In the genomic region with DNA sequence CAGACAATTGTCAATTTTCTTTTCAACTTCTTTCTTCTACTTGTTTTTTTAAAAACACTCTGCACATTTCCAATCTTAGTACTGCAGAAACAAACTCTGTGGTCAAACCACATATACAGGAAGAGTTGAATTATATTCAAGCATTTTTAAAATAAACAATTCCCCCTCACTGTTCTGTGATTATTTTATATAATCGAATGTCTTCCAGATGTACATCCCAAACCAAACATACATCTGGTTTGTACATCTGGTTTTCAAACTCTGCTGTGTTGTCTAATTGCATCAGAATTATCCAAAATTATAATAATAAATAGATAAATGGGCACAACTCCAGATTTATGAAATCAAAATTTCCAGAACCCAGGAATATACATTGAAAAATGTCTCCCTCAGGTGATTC, we compare ENCODE assay signal across 22 cellular contexts. TPM values are rescaled to one million over a fixed set of nuclear protein-coding genes. Genes with fewer than 3 reads are reported as not detected.
A peak's percentile ranks its signal among the peaks of the same experiment; 100 is the strongest.
DNase-seq lines count a peak whose midpoint lies in the region; TF ChIP-seq lines count a peak whose summit lies in the region.
"Had no signal": no experiment of that assay in that cellular context is flagged by ENCODE, and none has a peak within 500 bp of the region (broad histone marks: within the 10 kb centered on the region; RNA-seq: fewer than 3 reads in every experiment).

No MANE protein-coding gene starts in this region.

- no peak overlapping the region for H3K9ac ChIP-seq in SK-N-SH
- H3K9ac ChIP-seq in mesenchymal stem cell (ENCODE audit: low read length), result no peak overlapping the region
- H3K9ac ChIP-seq: BLaER1 treated with 17β-estradiol and CSF1 and Interleukin-3, amounts not matched to agents 10 nM and 100 nM had no signal

- H4K8ac ChIP-seq in mesenchymal stem cell (ENCODE audit: low read length), result no peak overlapping the region

- POLR2A ChIA-PET in SK-N-SH (lab: Yijun Ruan, JAX), result no interaction called here

- no peaks in the 10 kb centered on the region for H3F3A ChIP-seq in SK-N-SH (replicated peaks; ENCODE audit: insufficient read depth)

- H3K4me3 ChIP-seq in SK-N-SH (ENCODE audit: low read depth in 2 of 2, low read length in 1 of 2) (no peak overlapping the region), choroid plexus epithelial cell (ENCODE audit: low read depth, low read length) (no peak overlapping the region), mesenchymal stem cell (ENCODE audit: insufficient read depth in 1 of 2, low read depth in 1 of 2, low read length in 2 of 2) (no peak overlapping the region), WERI-Rb-1 (ENCODE audit: low read depth, low read length) (no peak overlapping the region)
- H3K4me3 ChIP-seq: A549; BLaER1 treated with 17β-estradiol and CSF1 and Interleukin-3, amounts not matched to agents 10 nM and 100 nM; GM23338; HAP-1 had no signal

- CTCF ChIA-PET in SK-N-SH (lab: Yijun Ruan, JAX), result no interaction called here

- no peaks in the 10 kb centered on the region for H3K79me1 ChIP-seq in mesenchymal stem cell (replicated peaks; ENCODE audit: low read length, poor library complexity, severe bottlenecking)

- WGBS in SK-N-SH (ENCODE audit: low lambda C conversion rate), result 18% methylated on average over 1 of the region's 1 CpG
- no CpG with 5 or more reads among the region's 1 CpG for WGBS in mesenchymal stem cell

- no peak overlapping the region for H3K4me2 ChIP-seq in SK-N-SH
- peak overlapping the region; percentile 40 for H3K4me2 ChIP-seq in mesenchymal stem cell (ENCODE audit: low read length, poor library complexity, severe bottlenecking)
- H3K4me2 ChIP-seq: A549; BLaER1 treated with 17β-estradiol and CSF1 and Interleukin-3, amounts not matched to agents 10 nM and 100 nM; GM23338 had no signal

- no peak overlapping the region for H3K23ac ChIP-seq in mesenchymal stem cell (ENCODE audit: low read length in 2 of 2)

- no peak for TF ChIP-seq RAD21 in SK-N-SH (IDR thresholded peaks at IDR 0.05; ENCODE audit: low read length)

- no peak overlapping the region for H4K91ac ChIP-seq in mesenchymal stem cell (ENCODE audit: low read length)

- no peaks in the 10 kb centered on the region for H4K20me1 ChIP-seq in SK-N-SH (ENCODE audit: insufficient read depth)
- H4K20me1 ChIP-seq: BLaER1 treated with 17β-estradiol and CSF1 and Interleukin-3, amounts not matched to agents 10 nM and 100 nM had no signal

- no peak overlapping the region for H2BK5ac ChIP-seq in mesenchymal stem cell (ENCODE audit: low read depth, low read length, poor library complexity, severe bottlenecking)

- H3K36me3 ChIP-seq in SK-N-SH (replicated peaks in 1 of 2; ENCODE audit: control insufficient read depth in 1 of 2, insufficient read depth in 2 of 2, low read length in 1 of 2), result no peaks in the 10 kb centered on the region
- H3K36me3 ChIP-seq in mesenchymal stem cell (ENCODE audit: control insufficient read depth in 1 of 2, insufficient read depth in 2 of 2, low read depth in 1 of 2, low read length in 2 of 2), result no peaks in the 10 kb centered on the region
- H3K36me3 ChIP-seq in WERI-Rb-1, result no peaks in the 10 kb centered on the region
- H3K36me3 ChIP-seq: BE2C; BLaER1 treated with 17β-estradiol and CSF1 and Interleukin-3, amounts not matched to agents 10 nM and 100 nM; HAP-1 had no signal

- no peak overlapping the region for H2BK120ac ChIP-seq in mesenchymal stem cell (ENCODE audit: low read depth, low read length)

- H3K4me1 ChIP-seq in SK-N-SH (ENCODE audit: control insufficient read depth in 1 of 2, insufficient read depth in 2 of 2, low read depth in 1 of 2, low read length in 1 of 2) (no peaks in the 10 kb centered on the region; a peak in 1 of 4 replicates), mesenchymal stem cell (ENCODE audit: control insufficient read depth, insufficient read depth, low read depth, low read length) (no peaks in the 10 kb centered on the region)
- H3K4me1 ChIP-seq: A549, BE2C, HAP-1 had no signal

- H2AK5ac ChIP-seq in mesenchymal stem cell (ENCODE audit: low read length, severe bottlenecking), result no peak overlapping the region

- no peaks in the 10 kb centered on the region for H3K9me2 ChIP-seq in SK-N-SH

- no peak overlapping the region for H3K18ac ChIP-seq in mesenchymal stem cell (ENCODE audit: low read depth in 1 of 2, low read length in 2 of 2)

- no peak overlapping the region for H2BK12ac ChIP-seq in mesenchymal stem cell (ENCODE audit: low read length in 2 of 2)

- H2AFZ ChIP-seq in SK-N-SH (ENCODE audit: low read depth) (no peak overlapping the region), mesenchymal stem cell (ENCODE audit: low read depth, low read length) (no peak overlapping the region)

- TF ChIP-seq EP300 in SK-N-SH (IDR thresholded peaks at IDR 0.05; ENCODE audit: borderline replicate concordance in 1 of 2, low read depth in 1 of 2, low read length in 1 of 2), result peak in 1 of 2 experiments; percentile 25; a peak in 1 of 4 replicates

- TF ChIP-seq CTCF in SK-N-SH (IDR thresholded peaks at IDR 0.05) (no peak), choroid plexus epithelial cell (conservative IDR thresholded peaks at IDR 0.05; ENCODE audit: low read depth, low read length) (no peak), WERI-Rb-1 (IDR thresholded peaks at IDR 0.05; ENCODE audit: low read depth, low read length) (no peak)

- no peak overlapping the region for H2BK15ac ChIP-seq in mesenchymal stem cell (ENCODE audit: low read depth, poor library complexity, severe bottlenecking)

- H3K9me3 ChIP-seq in SK-N-SH (no peaks in the 10 kb centered on the region), mesenchymal stem cell (ENCODE audit: control insufficient read depth, low read length) (no peaks in the 10 kb centered on the region), WERI-Rb-1 (ENCODE audit: severe bottlenecking) (no peaks in the 10 kb centered on the region)
- H3K9me3 ChIP-seq: A549, BE2C, HAP-1 had no signal

- H3K27me3 ChIP-seq in SK-N-SH (ENCODE audit: insufficient read depth) (peaks cover 19% of the 10 kb centered on the region; the same call in 1 of the 2 replicates), mesenchymal stem cell (ENCODE audit: control insufficient read depth in 1 of 2, insufficient read depth in 1 of 2, low read length in 2 of 2) (no peaks in the 10 kb centered on the region), WERI-Rb-1 (ENCODE audit: insufficient read depth, low read depth, severe bottlenecking) (no peaks in the 10 kb centered on the region)
- H3K27me3 ChIP-seq: BE2C had no signal

- no peak overlapping the region for H3K14ac ChIP-seq in mesenchymal stem cell (ENCODE audit: low read length in 2 of 2)

- no peak overlapping the region for H3K27ac ChIP-seq in SK-N-SH (ENCODE audit: low read depth in 2 of 2, low read length in 1 of 2)
- no peak overlapping the region for H3K27ac ChIP-seq in mesenchymal stem cell (ENCODE audit: low read length, poor library complexity, severe bottlenecking)
- no peak overlapping the region for H3K27ac ChIP-seq in WERI-Rb-1
- H3K27ac ChIP-seq: A549; BLaER1 treated with 17β-estradiol and CSF1 and Interleukin-3, amounts not matched to agents 10 nM and 100 nM had no signal

- no peaks in the 10 kb centered on the region for H3K79me2 ChIP-seq in SK-N-SH (ENCODE audit: insufficient read depth)

- DNase-seq in SK-N-SH (peak; percentile 36), choroid plexus epithelial cell (ENCODE audit: low read depth) (peak; percentile 3), fibroblast of peridontal ligament (ENCODE audit: extremely low read depth) (peak; percentile 71), mesenchymal stem cell (no peak), anterior cingulate cortex (lab: John Stamatoyannopoulos, UW) (no peak), WERI-Rb-1 (no peak), inferior parietal cortex (ENCODE audit: extremely low spot score) (no peak)
- DNase-seq in activated CD4-positive, CD25-positive, alpha-beta regulatory T cell treated with anti-CD3 and anti-CD28 coated beads, Interleukin-2, amount 50 U/mL, for 72 hours, result no peak
- DNase-seq: 8988T; ACHN; AML-193; BE2C; CD4-positive, alpha-beta T cell; CD8-positive, alpha-beta memory T cell; DMS53; DMS79 treated with DMSO at 0.1 percent for 48 hours; GF-D8; HFFc6 had no signal

- H3K4ac ChIP-seq in mesenchymal stem cell (ENCODE audit: low read depth in 1 of 2, low read length in 2 of 2), result no peak overlapping the region

TF ChIP-seq in SK-N-SH, 30 proteins besides CTCF, POLR2A, EP300 and RAD21 (continues in another document):
- TF ChIP-seq FOSL2 (IDR thresholded peaks at IDR 0.05; ENCODE audit: borderline replicate concordance, low read depth) (no peak), RFX5 (IDR thresholded peaks at IDR 0.05; ENCODE audit: low read length) (no peak), TCF12 (IDR thresholded peaks at IDR 0.05) (no peak), MEF2A (IDR thresholded peaks at IDR 0.05; ENCODE audit: borderline replicate concordance, low read depth) (no peak)

RNA-seq across cellular contexts. Expression of a gene that starts 13.4 kb away (rescaled TPM):
- polyA plus RNA-seq in SK-N-SH (2012; rRNA removed), result 0.02 and 0.03 TPM in 2 replicates
- polyA plus RNA-seq in SK-N-SH (2012; cell fraction: cytosol; rRNA removed), result under 0.01 and 0.05 TPM in 2 replicates
- polyA plus RNA-seq in SK-N-SH (2012; cell fraction: nucleus; rRNA removed), result 0.01 and 0.05 TPM in 2 replicates
- polyA plus RNA-seq in mesenchymal stem cell (2013, experiment 1 of 2), result 0.04 TPM
- 0.04 TPM for polyA plus RNA-seq in mesenchymal stem cell (2013, experiment 2 of 2)

RNA-seq across cellular contexts. Expression of a gene that starts 23.0 kb away (rescaled TPM):
- 0.92 and 0.93 TPM in 2 replicates for polyA plus RNA-seq in SK-N-SH (2012; rRNA removed)
- 1.2 TPM in 2 replicates for polyA plus RNA-seq in SK-N-SH (2012; cell fraction: cytosol; rRNA removed)
- polyA plus RNA-seq in SK-N-SH (2012; cell fraction: nucleus; rRNA removed), result 0.38 and 1.0 TPM in 2 replicates
- 3.0 TPM for polyA plus RNA-seq in mesenchymal stem cell (2013, experiment 1 of 2)
- 2.8 TPM for polyA plus RNA-seq in mesenchymal stem cell (2013, experiment 2 of 2)

Comparison
In these comparisons a context has a peak if more than half of its experiments do, and no peak if none do; other contexts are left out.
1. DNase-seq: peak in SK-N-SH (single experiment), choroid plexus epithelial cell (single experiment) and fibroblast of peridontal ligament (single experiment); none in mesenchymal stem cell (single experiment), activated CD4-positive, CD25-positive, alpha-beta regulatory T cell treated with anti-CD3 and anti-CD28 coated beads, Interleukin-2, amount 50 U/mL, for 72 hours (single experiment), anterior cingulate cortex (0 of 58), WERI-Rb-1 (single experiment) and inferior parietal cortex (single experiment).